Comparison of ENCODE assay signal across 8 cellular contexts in the genomic region with DNA sequence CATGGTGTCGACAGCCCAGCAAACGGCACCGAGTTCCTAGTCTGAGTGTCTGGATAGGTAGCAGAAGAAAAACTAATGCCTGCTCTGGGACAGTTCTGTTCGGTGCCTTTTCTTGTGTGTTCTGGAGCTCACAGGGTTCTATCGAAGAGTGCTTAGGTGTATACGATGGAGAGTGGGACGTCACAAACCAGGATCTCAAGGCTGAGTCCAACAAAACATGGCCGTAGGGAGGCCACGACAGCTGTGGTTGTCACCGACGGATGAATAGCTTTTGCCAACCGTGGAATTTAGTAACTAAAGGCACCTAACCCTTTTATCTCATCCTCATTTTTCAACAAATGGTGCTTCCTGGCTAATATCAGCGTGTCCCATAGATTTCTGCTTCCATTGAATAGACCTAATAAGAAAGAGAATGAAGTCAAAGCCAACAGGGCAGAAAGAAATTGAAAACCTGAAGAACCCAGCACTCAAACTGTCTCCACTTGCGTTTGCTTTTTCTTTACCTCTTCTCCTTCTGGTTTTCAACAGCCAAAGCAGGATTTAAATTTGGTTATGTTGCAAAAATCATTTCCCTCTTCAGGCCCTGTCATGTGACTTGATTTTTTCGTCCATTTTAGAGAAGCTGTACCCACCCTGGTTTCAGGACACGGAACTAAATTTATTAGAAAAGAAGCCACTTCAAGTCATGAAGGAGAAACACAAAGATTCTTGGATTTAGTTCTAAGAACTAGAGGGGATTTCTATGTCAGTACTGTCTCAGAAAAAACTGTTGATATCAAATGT. TPM values are rescaled to one million over a fixed set of nuclear protein-coding genes. Genes with fewer than 3 reads are reported as not detected.
DNase-seq lines count a peak whose midpoint lies in the region; ATAC-seq and TF ChIP-seq lines count a peak whose summit lies in the region.

No MANE protein-coding gene starts in this region.

- TF ChIP-seq CTCF in H9 (conservative IDR thresholded peaks at IDR 0.05): no peak
- TF ChIP-seq CTCF in activated B cell treated with CpG ODN at 0.5 μM for 24 hours (IDR thresholded peaks at IDR 0.05): no peak

- no peaks in the 10 kb centered on the region for H3K27me3 ChIP-seq in H9 (ENCODE audit: insufficient read depth, low read length)

- H2BK15ac ChIP-seq in H9 (ENCODE audit: low read depth, low read length): no peak overlapping the region

- no peaks in the 10 kb centered on the region for H3K79me2 ChIP-seq in H9 (ENCODE audit: insufficient read depth, low read length)

- peak overlapping the region; percentile 85 for H3K4me3 ChIP-seq in iPS-11a (ENCODE audit: low read depth, low read length)

- H4K8ac ChIP-seq in H9 (replicated peaks; ENCODE audit: insufficient read length, low read depth, low read length): no peak overlapping the region

- H3K4me1 Mint-ChIP-seq in H9: peaks cover 10 to 11% of the 10 kb centered on the region in 2 experiments
- peaks cover 14% of the 10 kb centered on the region for H3K4me1 Mint-ChIP-seq in activated B cell treated with CpG ODN at 0.5 μM for 24 hours
- peaks cover 16% of the 10 kb centered on the region for H3K4me1 Mint-ChIP-seq in stimulated activated effector memory CD8-positive, alpha-beta T cell treated with anti-CD3 and anti-CD28 coated beads, Interleukin-12 subunit alpha, Interleukin-12 subunit beta, amount 100 ng/mL, for 72 hours

- H2BK120ac ChIP-seq in H9 (ENCODE audit: low read depth, low read length, poor library complexity, severe bottlenecking): no peak overlapping the region

- H4K5ac ChIP-seq in H9 (ENCODE audit: insufficient read length, low read depth, low read length): no peak overlapping the region

- no peaks in the 10 kb centered on the region for H3K9me3 ChIP-seq in H9 (ENCODE audit: control insufficient read depth, low read depth, low read length)

- H3K4me1 ChIP-seq in H9 (ENCODE audit: insufficient read depth, low read length): no peaks in the 10 kb centered on the region

- H3K27me3 Mint-ChIP-seq in H9 (ENCODE audit: low read depth) (no peaks in the 10 kb centered on the region), activated B cell treated with CpG ODN at 0.5 μM for 24 hours (no peaks in the 10 kb centered on the region)

- no peaks in the 10 kb centered on the region for H3K79me1 ChIP-seq in H9 (ENCODE audit: insufficient read depth, low read depth, low read length, poor library complexity, severe bottlenecking)

- no peak overlapping the region for H3K9ac ChIP-seq in H9 (ENCODE audit: extremely low read depth, insufficient read length, low read length)

- CTCF ChIA-PET in activated B cell treated with CpG ODN at 0.5 μM for 24 hours (lab: Charles Lee): interaction anchor here (0.7 to 1.3 kb wide), 3 partner anchors 16 to 468 kb away, joined by 3 to 6 read pairs (median 5); a partner anchor contains a TSS

- H3K27ac ChIP-seq in H9 (ENCODE audit: insufficient read length, low read depth, low read length): no peak overlapping the region

- H4K20me1 ChIP-seq in H9 (ENCODE audit: control insufficient read depth, insufficient read depth, insufficient read length): no peaks in the 10 kb centered on the region

- no CpG with 5 or more reads among the region's 16 CpGs for WGBS in H9 (ENCODE audit: extremely low coverage, insufficient read length, low lambda C conversion rate)

- H3K27ac Mint-ChIP-seq in H9 (peak overlapping the region in 2 of 3 experiments; percentile 70 to 73; a peak in 4 of 7 replicates), activated B cell treated with CpG ODN at 0.5 μM for 24 hours (peak overlapping the region; percentile 72)
- H3K27ac Mint-ChIP-seq in stimulated activated effector memory CD8-positive, alpha-beta T cell treated with anti-CD3 and anti-CD28 coated beads, Interleukin-12 subunit alpha, Interleukin-12 subunit beta, amount 100 ng/mL, for 72 hours: peak overlapping the region; percentile 95

- POLR2A ChIA-PET in activated B cell treated with CpG ODN at 0.5 μM for 24 hours (lab: Charles Lee): interaction anchor here (0.6 to 2.7 kb wide), 8 partner anchors 16 to 957 kb away, joined by 3 to 55 read pairs (median 6); a partner anchor contains a TSS

- H3K18ac ChIP-seq in H9 (ENCODE audit: insufficient read length, low read depth, low read length): no peak overlapping the region

- no peak overlapping the region for H2AK5ac ChIP-seq in H9 (ENCODE audit: insufficient read length, low read length)

- intact Hi-C loops in activated B cell treated with CpG ODN at 0.5 μM for 24 hours (cut with micrococcal nuclease) (loop anchor here (1.0 to 5.0 kb wide), 8 partner anchors 43 to 1189 kb away; a partner anchor contains a TSS), posterior vena cava (cut with DNase I) (loop anchor here in 1 of 2 donors (5.0 kb wide), 1 partner anchor 44 kb away; a partner anchor contains a TSS)

- H3K4me3 Mint-ChIP-seq in H9 (peak overlapping the region; percentile 88 to 90), activated B cell treated with CpG ODN at 0.5 μM for 24 hours (peak overlapping the region; percentile 93)
- peak overlapping the region; percentile 92 for H3K4me3 Mint-ChIP-seq in stimulated activated effector memory CD8-positive, alpha-beta T cell treated with anti-CD3 and anti-CD28 coated beads, Interleukin-12 subunit alpha, Interleukin-12 subunit beta, amount 100 ng/mL, for 72 hours

- no peak overlapping the region for H3K4ac ChIP-seq in H9 (ENCODE audit: low read depth, low read length)

- H2BK20ac ChIP-seq in H9 (ENCODE audit: low read depth, low read length, poor library complexity, severe bottlenecking): no peak overlapping the region

- DNase-seq in DMS53 (lab: John Stamatoyannopoulos, UW) (peak; percentile 75), H9 (no peak), activated B cell treated with CpG ODN at 0.5 μM for 24 hours (no peak), posterior vena cava (ENCODE audit: low spot score) (no peak), mucosa of gallbladder (ENCODE audit: low spot score) (no peak)
- DNase-seq in stimulated activated effector memory CD8-positive, alpha-beta T cell treated with anti-CD3 and anti-CD28 coated beads, Interleukin-12 subunit alpha, Interleukin-12 subunit beta, amount 100 ng/mL, for 72 hours (ENCODE audit: low spot score in 2 of 2): no peak

- H3K36me3 Mint-ChIP-seq in H9 (ENCODE audit: insufficient read depth in 1 of 3, low read depth in 3 of 3) (peaks cover 3 to 6% (median 6%) of the 10 kb centered on the region in 3 experiments; a peak in 6 of 7 replicates), activated B cell treated with CpG ODN at 0.5 μM for 24 hours (ENCODE audit: low read depth) (peaks cover 16% of the 10 kb centered on the region)
- H3K36me3 Mint-ChIP-seq in stimulated activated effector memory CD8-positive, alpha-beta T cell treated with anti-CD3 and anti-CD28 coated beads, Interleukin-12 subunit alpha, Interleukin-12 subunit beta, amount 100 ng/mL, for 72 hours: peaks cover 37% of the 10 kb centered on the region

- H2BK12ac ChIP-seq in H9 (ENCODE audit: insufficient read length, low read depth, low read length): no peak overlapping the region

- H4K91ac ChIP-seq in H9 (ENCODE audit: insufficient read length, low read depth, low read length): no peak overlapping the region

- H3K9me3 Mint-ChIP-seq in H9 (no peaks in the 10 kb centered on the region), activated B cell treated with CpG ODN at 0.5 μM for 24 hours (no peaks in the 10 kb centered on the region)
- H3K9me3 Mint-ChIP-seq in stimulated activated effector memory CD8-positive, alpha-beta T cell treated with anti-CD3 and anti-CD28 coated beads, Interleukin-12 subunit alpha, Interleukin-12 subunit beta, amount 100 ng/mL, for 72 hours: no peaks in the 10 kb centered on the region

- peak overlapping the region; percentile 78 for H3K4me2 ChIP-seq in H9 (ENCODE audit: insufficient read depth, insufficient read length, low read length)

- H3K23me2 ChIP-seq in H9 (ENCODE audit: insufficient read length, low read depth, low read length, poor library complexity, severe bottlenecking): peaks cover 6% of the 10 kb centered on the region

- no peak overlapping the region for H3K23ac ChIP-seq in H9 (ENCODE audit: insufficient read length, low read depth, low read length)

- H2BK5ac ChIP-seq in H9 (ENCODE audit: insufficient read length, low read length): no peak overlapping the region

- ATAC-seq in activated B cell treated with CpG ODN at 0.5 μM for 24 hours (ENCODE audit: low read depth) (no peak), GM18520 (IDR thresholded peaks at IDR 0.05; ENCODE audit: unreplicated experiment) (no peak)
- ATAC-seq in stimulated activated effector memory CD8-positive, alpha-beta T cell treated with anti-CD3 and anti-CD28 coated beads, Interleukin-12 subunit alpha, Interleukin-12 subunit beta, amount 100 ng/mL, for 72 hours: no peak

- no peak overlapping the region for H3K14ac ChIP-seq in H9 (ENCODE audit: insufficient read depth, low read length)

- H3K56ac ChIP-seq in H9 (ENCODE audit: insufficient read length, low read depth, low read length): no peak overlapping the region

- H2AFZ ChIP-seq in H9 (ENCODE audit: low read length): no peak overlapping the region

- H3T11ph ChIP-seq in H9 (ENCODE audit: low read length): no peak overlapping the region

RNA-seq across cellular contexts. Expression of a gene that starts 0.8 kb away (rescaled TPM):
- total RNA-seq in H9 (2021): 7.1 and 7.5 TPM in 2 replicates
- 5.2 and 5.4 TPM in 2 replicates for total RNA-seq in activated B cell treated with CpG ODN at 0.5 μM for 24 hours
- 10 to 100 TPM; 15.1 to 18.9 TPM for total RNA-seq in posterior vena cava
- 17.5 TPM for total RNA-seq in mucosa of gallbladder

RNA-seq across cellular contexts. Expression of a gene that starts 42.9 kb away (rescaled TPM):
- 63.6 and 65.3 TPM in 2 replicates for total RNA-seq in H9 (2021)
- 36.4 and 43.4 TPM in 2 replicates for total RNA-seq in activated B cell treated with CpG ODN at 0.5 μM for 24 hours
- 10 to 100 TPM; 25.4 to 28.3 TPM for total RNA-seq in posterior vena cava
- 31.2 TPM for total RNA-seq in mucosa of gallbladder
